ENCODE assay signal across 8 cellular contexts in genomic region chr15:64731012-64731806, GRCh38. TPM values are rescaled to one million over a fixed set of nuclear protein-coding genes. Genes with fewer than 3 reads are reported as not detected.
DNase-seq lines count a peak whose midpoint lies in the region; ATAC-seq and TF ChIP-seq lines count a peak whose summit lies in the region.

No MANE protein-coding gene starts in this region.

- TF ChIP-seq CTCF in BE2C (IDR thresholded peaks at IDR 0.05; ENCODE audit: low read depth, low read length) (peak; percentile 92), HEK293 (tag by site-specific recombination; IDR thresholded peaks at IDR 0.05) (peak; percentile 84)

- POLR2A ChIA-PET in HEK293 (lab: Yijun Ruan, JAX), result no interaction called here

- H3K27me3 ChIP-seq in BE2C, result no peaks in the 10 kb centered on the region

- peak; percentile 80 to 86 for ATAC-seq in activated CD4-positive, CD25-positive, alpha-beta regulatory T cell treated with anti-CD3 and anti-CD28 coated beads, Interleukin-2, amount 50 U/mL, for 24 hours
- peak; percentile 79 for ATAC-seq in central memory CD8-positive, alpha-beta T cell (replicated peaks; ENCODE audit: extremely low read depth, poor library complexity, severe bottlenecking)
- no peak for ATAC-seq in GM21529 (IDR thresholded peaks at IDR 0.05; ENCODE audit: unreplicated experiment)

- H3K27me3 Mint-ChIP-seq in central memory CD8-positive, alpha-beta T cell, result no peaks in the 10 kb centered on the region

- H3K36me3 ChIP-seq in BE2C (no peaks in the 10 kb centered on the region), HEK293 (ENCODE audit: control insufficient read depth in 2 of 2, insufficient read depth in 1 of 2, low read length in 2 of 2) (no peaks in the 10 kb centered on the region)

- DNase-seq in BE2C (peak; percentile 88), NCI-H2227 (lab: John Stamatoyannopoulos, UW; ENCODE audit: unreplicated experiment) (peak; percentile 80), left kidney (ENCODE audit: low read depth, low spot score) (peak; percentile 94)
- DNase-seq in central memory CD8-positive, alpha-beta T cell (ENCODE audit: low spot score in 2 of 2), result peak; percentile 73 to 85
- peak; percentile 90 for DNase-seq in stimulated activated CD4-positive, alpha-beta T cell treated with anti-CD3 and anti-CD28 coated beads, Interleukin-4, amount 100 ng/mL, for 24 hours

- no peaks in the 10 kb centered on the region for H3K9me3 Mint-ChIP-seq in central memory CD8-positive, alpha-beta T cell

- H3K36me3 Mint-ChIP-seq in central memory CD8-positive, alpha-beta T cell (ENCODE audit: insufficient read depth), result no peaks in the 10 kb centered on the region

- no peak overlapping the region for H3K27ac ChIP-seq in HEK293 (ENCODE audit: extremely low read depth, low read depth, low read length)

- H3K4me3 ChIP-seq in BE2C (ENCODE audit: low read depth, low read length) (no peak overlapping the region), HEK293 (ENCODE audit: low read depth, low read length) (no peak overlapping the region)

- CTCF ChIA-PET in HEK293 (lab: Yijun Ruan, JAX), result interaction anchor here (0.6 to 7.1 kb wide), 19 partner anchors 9 to 507 kb away, joined by 3 to 127 read pairs (median 3); no protein-coding TSS in a partner anchor

- no peak overlapping the region for H3K4me3 Mint-ChIP-seq in central memory CD8-positive, alpha-beta T cell

- H3K4me1 ChIP-seq in BE2C (no peaks in the 10 kb centered on the region), HEK293 (ENCODE audit: control insufficient read depth, insufficient read depth, low read length) (no peaks in the 10 kb centered on the region)

- H3K27ac Mint-ChIP-seq in central memory CD8-positive, alpha-beta T cell (ENCODE audit: low read depth), result no peak overlapping the region

- H3K4me1 Mint-ChIP-seq in central memory CD8-positive, alpha-beta T cell, result peaks cover 14% of the 10 kb centered on the region

- H3K9me3 ChIP-seq in BE2C (no peaks in the 10 kb centered on the region), HEK293 (ENCODE audit: control insufficient read depth, insufficient read depth, low read depth, low read length) (no peaks in the 10 kb centered on the region)

TF ChIP-seq in HEK293, 187 proteins besides CTCF, POLR2A, EP300 and RAD21:
- no peak for TF ChIP-seq FEZF1 (tag by site-specific recombination; IDR thresholded peaks at IDR 0.05)
- peak; percentile 95 for TF ChIP-seq ZNF654 (tag by site-specific recombination; IDR thresholded peaks at IDR 0.05; ENCODE audit: low read depth)
TF ChIP-seq in HEK293: peak in this region for 1.

RNA-seq across cellular contexts. Expression of gene RBPMS2, which starts 44.2 kb away (rescaled TPM):
- polyA plus RNA-seq in BE2C (2012; ENCODE audit: insufficient read depth, insufficient read length, low read depth), result 1.0 TPM
